Comparison of ENCODE assay signal across 8 cellular contexts in the genomic region with DNA sequence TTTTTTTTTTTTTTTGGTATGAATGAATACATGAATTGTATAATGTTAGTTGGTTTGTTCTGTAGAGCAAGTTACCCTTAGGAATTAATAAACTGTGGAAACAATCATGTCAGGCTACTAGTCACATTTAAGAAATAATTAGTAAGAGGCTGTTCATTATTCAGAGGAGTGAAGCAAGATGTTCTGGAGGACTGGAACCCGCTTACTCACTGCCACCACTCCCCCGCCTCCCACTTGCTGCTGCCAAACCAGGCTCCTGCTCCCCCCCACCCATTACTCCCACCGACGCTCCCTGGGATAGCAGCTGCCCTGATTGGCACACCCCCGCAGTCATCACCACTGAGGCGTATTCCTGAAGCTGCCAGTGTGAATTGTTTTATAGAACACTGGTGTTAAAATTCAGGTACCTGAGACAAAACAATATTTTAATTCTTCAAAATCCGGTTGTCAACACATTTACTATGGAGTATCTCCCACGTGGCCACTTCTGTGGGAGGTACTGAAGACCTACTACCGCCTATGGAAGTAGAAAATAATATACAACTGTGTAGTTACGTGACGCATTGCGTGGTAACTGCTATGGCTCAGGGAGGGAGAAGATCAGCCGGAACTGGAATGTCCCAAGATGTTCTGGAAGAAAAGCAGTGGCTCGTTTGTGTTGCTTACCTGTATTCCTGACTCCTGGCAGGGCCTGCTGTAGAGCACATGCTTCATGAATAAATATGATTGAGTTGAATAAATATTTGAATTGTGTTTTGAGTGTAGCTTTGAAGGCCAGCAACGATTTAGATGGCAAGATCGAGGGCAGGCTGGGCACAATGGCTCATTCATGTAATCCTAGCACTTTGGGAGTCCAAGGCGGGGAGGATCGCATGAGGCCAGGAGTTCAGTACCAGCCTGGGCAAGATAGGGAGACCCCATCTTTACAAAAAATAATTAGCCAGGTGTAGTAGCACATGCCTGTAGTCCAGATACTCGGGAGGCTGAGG. TPM values are rescaled to one million over a fixed set of nuclear protein-coding genes. Genes with fewer than 3 reads are reported as not detected.
A peak's percentile ranks its signal among the peaks of the same experiment; 100 is the strongest.
DNase-seq lines count a peak whose midpoint lies in the region; ATAC-seq and TF ChIP-seq lines count a peak whose summit lies in the region.

No MANE protein-coding gene starts in this region.

- TF ChIP-seq CTCF in LNCaP clone FGC (IDR thresholded peaks at IDR 0.05; ENCODE audit: control insufficient read depth, extremely low read depth, insufficient read depth) = no peak
- no peak for TF ChIP-seq CTCF in breast epithelium (IDR thresholded peaks at IDR 0.05)
- no peak for TF ChIP-seq CTCF in mesothelial cell of epicardium (IDR thresholded peaks at IDR 0.05; ENCODE audit: unreplicated experiment)

- peaks cover 23% of the 10 kb centered on the region for H3K4me1 ChIP-seq in BLaER1
- H3K4me1 ChIP-seq in breast epithelium = no peaks in the 10 kb centered on the region

- no peaks in the 10 kb centered on the region for H3K9me3 Mint-ChIP-seq in mesothelial cell of epicardium

- H3K36me3 ChIP-seq in BLaER1 (peaks cover 46% of the 10 kb centered on the region), breast epithelium (no peaks in the 10 kb centered on the region)

- no peak overlapping the region for H3K27ac ChIP-seq in BLaER1
- H3K27ac ChIP-seq in breast epithelium = peak overlapping the region; percentile 98 to 99

- H3K27ac Mint-ChIP-seq in mesothelial cell of epicardium = peak overlapping the region; percentile 91

- peaks cover 25% of the 10 kb centered on the region for H3K4me1 Mint-ChIP-seq in mesothelial cell of epicardium

- H3K9me3 ChIP-seq in BLaER1 (no peaks in the 10 kb centered on the region), breast epithelium (no peaks in the 10 kb centered on the region)

- H3K4me3 ChIP-seq in BLaER1 = peak overlapping the region; percentile 90
- peak overlapping the region; percentile 84 for H3K4me3 ChIP-seq in LNCaP clone FGC (ENCODE audit: low read depth, low read length)
- H3K4me3 ChIP-seq in breast epithelium = peak overlapping the region in 2 of 3 donors; percentile 3 to 87

- ATAC-seq in GM19328 (IDR thresholded peaks at IDR 0.05; ENCODE audit: unreplicated experiment) = no peak

- peak overlapping the region; percentile 93; the same call in 1 of the 2 replicates for H3K9ac ChIP-seq in BLaER1

- H3K27me3 ChIP-seq in BLaER1 (no peaks in the 10 kb centered on the region), breast epithelium (no peaks in the 10 kb centered on the region)

- H3K4me3 Mint-ChIP-seq in mesothelial cell of epicardium = peak overlapping the region; percentile 80

- DNase-seq in LNCaP clone FGC (ENCODE audit: low read depth) = peak; percentile 72
- no peak for DNase-seq in breast epithelium (ENCODE audit: low spot score in 2 of 2)
- no peak for DNase-seq in mesothelial cell of epicardium (ENCODE audit: low spot score in 2 of 2, unreplicated experiment in 2 of 2)
- DNase-seq in pons (ENCODE audit: low spot score) = no peak
- DNase-seq in effector CD4-positive, alpha-beta T cell = no peak
- DNase-seq in HuH-7.5 (ENCODE audit: low spot score) = no peak

- peaks cover 28% of the 10 kb centered on the region for H3K36me3 Mint-ChIP-seq in mesothelial cell of epicardium

- intact Hi-C loops in breast epithelium (cut with DNase I; ENCODE audit: low total_unique reads) = no loop called here

- no peaks in the 10 kb centered on the region for H3K27me3 Mint-ChIP-seq in mesothelial cell of epicardium (ENCODE audit: low read depth)

- no peak for TF ChIP-seq POLR2A in breast epithelium (IDR thresholded peaks at IDR 0.05)

- no peaks in the 10 kb centered on the region for H4K20me1 ChIP-seq in BLaER1

- H3K4me2 ChIP-seq in BLaER1 = peak overlapping the region; percentile 82

RNA-seq across cellular contexts. Expression of gene DPY19L3, which starts 1.7 kb away (rescaled TPM):
- total RNA-seq in breast epithelium (10 to 100 TPM; 23.8 to 33.1 (median 25.8) TPM), mesothelial cell of epicardium (107 to 111 TPM (median 109 TPM) in 3 replicates)
